In the genomic region with DNA sequence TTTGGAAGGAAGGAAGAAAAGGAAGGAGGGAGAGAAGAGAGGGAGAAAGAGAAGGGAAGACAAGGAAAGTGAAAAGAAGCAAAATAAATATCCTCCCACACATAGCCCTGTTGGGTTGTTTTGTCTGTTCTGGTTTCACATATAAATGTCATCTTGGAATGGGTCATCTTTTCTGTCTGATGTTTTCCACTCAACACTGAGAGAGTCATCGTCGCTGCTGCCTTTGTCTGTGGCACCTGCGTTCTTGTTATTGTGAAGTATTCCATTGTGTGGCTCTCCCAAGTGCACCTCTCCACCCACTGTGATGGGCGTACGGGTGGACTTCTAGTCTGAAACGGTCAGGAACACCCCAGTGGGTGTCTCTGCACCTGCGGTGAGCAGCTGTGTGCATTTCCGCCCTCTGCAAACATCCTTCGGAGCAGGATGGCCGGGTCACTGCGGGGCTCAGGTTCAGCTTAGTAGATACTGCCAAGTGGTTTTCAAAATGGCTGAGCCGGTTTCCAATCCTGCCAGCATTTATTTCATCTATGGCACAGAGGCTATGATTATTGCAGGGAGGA, we compare ENCODE assay signal across 16 cellular contexts. TPM values are rescaled to one million over a fixed set of nuclear protein-coding genes. Genes with fewer than 3 reads are reported as not detected.
DNase-seq lines count a peak whose midpoint lies in the region; ATAC-seq, FAIRE-seq and TF ChIP-seq lines count a peak whose summit lies in the region.
"Had no signal": no experiment of that assay in that cellular context is flagged by ENCODE, and none has a peak within 500 bp of the region (broad histone marks: within the 10 kb centered on the region; RNA-seq: fewer than 3 reads in every experiment).

No MANE protein-coding gene starts in this region.

- no peak for TF ChIP-seq CTCF in bronchial epithelial cell (IDR thresholded peaks at IDR 0.05; ENCODE audit: insufficient read depth, low read length, severe bottlenecking)

- peaks cover 3% of the 10 kb centered on the region; the same call in 1 of the 2 replicates for H3K4me1 ChIP-seq in SJCRH30
- H3K4me1 ChIP-seq: Peyer's patch had no signal

- H3K27me3 ChIP-seq in bronchial epithelial cell (ENCODE audit: control insufficient read depth, insufficient read depth, low read length) (peaks cover 4% of the 10 kb centered on the region), SJCRH30 (no peaks in the 10 kb centered on the region)
- H3K27me3 ChIP-seq: Peyer's patch had no signal

- H3K4me3 ChIP-seq in bronchial epithelial cell (ENCODE audit: low read depth, low read length) = no peak overlapping the region
- no peak overlapping the region for H3K4me3 ChIP-seq in SJCRH30
- H3K4me3 ChIP-seq: heart left ventricle, Peyer's patch had no signal

- ATAC-seq in HG03025 (IDR thresholded peaks at IDR 0.05; ENCODE audit: low FRiP score, unreplicated experiment) (no peak), GM21423 (IDR thresholded peaks at IDR 0.05; ENCODE audit: unreplicated experiment) (no peak)

- no peak overlapping the region for H3K27ac ChIP-seq in SJCRH30
- H3K27ac ChIP-seq: Peyer's patch had no signal

- H3K9me3 ChIP-seq in SJCRH30 (replicated peaks) = no peaks in the 10 kb centered on the region
- H3K9me3 ChIP-seq: heart left ventricle, Peyer's patch had no signal

- peak; percentile 62 for FAIRE-seq in bronchial epithelial cell (lab: Jason Lieb, UNC)
- FAIRE-seq: G401.6 had no signal

- H3K36me3 ChIP-seq in bronchial epithelial cell (ENCODE audit: control insufficient read depth, insufficient read depth, low read length) = no peaks in the 10 kb centered on the region
- H3K36me3 ChIP-seq in SJCRH30 = no peaks in the 10 kb centered on the region
- H3K36me3 ChIP-seq: heart left ventricle, Peyer's patch had no signal

- DNase-seq in DMS153 (lab: John Stamatoyannopoulos, UW) (peak; percentile 97), NCI-H128 (lab: John Stamatoyannopoulos, UW; ENCODE audit: unreplicated experiment) (peak; percentile 54), NCI-H345 (lab: John Stamatoyannopoulos, UW) (peak; percentile 93), bronchial epithelial cell (ENCODE audit: low read depth) (no peak), SJCRH30 (no peak)
- DNase-seq: activated CD4-positive, alpha-beta memory T cell treated with anti-CD3 and anti-CD28 coated beads, Interleukin-2, amount 10 ng/mL, durations not matched to agents 7 days and 5 days; heart left ventricle; immature natural killer cell; MM.1S; NCI-H526 treated with DMSO at 0.1 percent for 48 hours; nucleus accumbens; Peyer's patch; right cardiac atrium had no signal

RNA-seq across cellular contexts. Expression of gene RTL6, which starts 34.5 kb away (rescaled TPM):
- 4.5 and 5.9 TPM in 2 replicates for total RNA-seq in bronchial epithelial cell
- total RNA-seq in SJCRH30 (2014; rRNA removed; shearing (Covaris generic)) = 17.0 and 17.3 TPM in 2 replicates

Comparison
In these comparisons a context has a peak if more than half of its experiments do, and no peak if none do; other contexts are left out.
1. DNase-seq: peak in DMS153 (single experiment), NCI-H128 (single experiment) and NCI-H345 (single experiment); none in bronchial epithelial cell (single experiment) and SJCRH30 (0 of 2).